In genomic region chr10:119412244-119412750, GRCh38 we compare ENCODE assay signal across 11 cellular contexts.
DNase-seq lines count a peak whose midpoint lies in the region; ATAC-seq, FAIRE-seq and TF ChIP-seq lines count a peak whose summit lies in the region.
"Had no signal": no experiment of that assay in that cellular context is flagged by ENCODE, and none has a peak within 500 bp of the region (broad histone marks: within the 10 kb centered on the region; RNA-seq: fewer than 3 reads in every experiment).

No MANE protein-coding gene starts in this region.

- ATAC-seq in GM18498 (IDR thresholded peaks at IDR 0.05; ENCODE audit: unreplicated experiment), result no peak
- ATAC-seq in GM18858 (IDR thresholded peaks at IDR 0.05; ENCODE audit: unreplicated experiment), result no peak

- peak; percentile 20 for FAIRE-seq in urothelium cell line (lab: Jason Lieb, UNC)

- H3K27ac ChIP-seq in muscle layer of duodenum (ENCODE audit: low read length), result peak overlapping the region; percentile 31
- H3K27ac ChIP-seq: brain microvascular endothelial cell, neutrophil had no signal

- no peak overlapping the region for H3K4me3 ChIP-seq in foreskin fibroblast (ENCODE audit: low read depth in 1 of 2, low read length in 2 of 2)
- no peak overlapping the region for H3K4me3 ChIP-seq in muscle layer of duodenum (ENCODE audit: low read depth in 1 of 2, low read length in 2 of 2)

- H3K27me3 ChIP-seq in muscle layer of duodenum (ENCODE audit: low read depth, low read length), result no peaks in the 10 kb centered on the region
- H3K27me3 ChIP-seq: brain microvascular endothelial cell, neutrophil had no signal

- H3K9me3 ChIP-seq in muscle layer of duodenum (ENCODE audit: control insufficient read depth in 1 of 2, low read length in 2 of 2), result no peaks in the 10 kb centered on the region
- H3K9me3 ChIP-seq: neutrophil had no signal

- no peak for TF ChIP-seq CTCF in foreskin fibroblast (IDR thresholded peaks at IDR 0.05; ENCODE audit: low read depth, low read length)

- DNase-seq in NCI-H1092 treated with DMSO at 0.1 percent for 48 hours (lab: John Stamatoyannopoulos, UW), result peak; percentile 50
- DNase-seq in NCI-H1092 (lab: John Stamatoyannopoulos, UW), result no peak
- DNase-seq in foreskin fibroblast, result peak; percentile 63 to 76
- DNase-seq in urothelium cell line (ENCODE audit: low spot score), result no peak
- no peak for DNase-seq in activated CD4-positive, alpha-beta T cell treated with anti-CD3 and anti-CD28 coated beads for 4 hours
- DNase-seq: brain microvascular endothelial cell, NCI-H1930 had no signal

- H3K4me1 ChIP-seq in muscle layer of duodenum (ENCODE audit: control insufficient read depth in 1 of 2, insufficient read depth in 2 of 2, low read length in 2 of 2), result peaks cover 9 to 26% of the 10 kb centered on the region in 2 donors

- no peaks in the 10 kb centered on the region for H3K36me3 ChIP-seq in muscle layer of duodenum (ENCODE audit: control insufficient read depth in 1 of 2, insufficient read depth in 2 of 2, low read length in 2 of 2)
- H3K36me3 ChIP-seq: brain microvascular endothelial cell, neutrophil had no signal

Comparison
In these comparisons a context has a peak if more than half of its experiments do, and no peak if none do; other contexts are left out.
1. DNase-seq: peak in NCI-H1092 treated with DMSO at 0.1 percent for 48 hours (single experiment) and foreskin fibroblast (2 of 2); none in NCI-H1092 (single experiment), urothelium cell line (single experiment) and activated CD4-positive, alpha-beta T cell treated with anti-CD3 and anti-CD28 coated beads for 4 hours (0 of 2).